In the genomic region with DNA sequence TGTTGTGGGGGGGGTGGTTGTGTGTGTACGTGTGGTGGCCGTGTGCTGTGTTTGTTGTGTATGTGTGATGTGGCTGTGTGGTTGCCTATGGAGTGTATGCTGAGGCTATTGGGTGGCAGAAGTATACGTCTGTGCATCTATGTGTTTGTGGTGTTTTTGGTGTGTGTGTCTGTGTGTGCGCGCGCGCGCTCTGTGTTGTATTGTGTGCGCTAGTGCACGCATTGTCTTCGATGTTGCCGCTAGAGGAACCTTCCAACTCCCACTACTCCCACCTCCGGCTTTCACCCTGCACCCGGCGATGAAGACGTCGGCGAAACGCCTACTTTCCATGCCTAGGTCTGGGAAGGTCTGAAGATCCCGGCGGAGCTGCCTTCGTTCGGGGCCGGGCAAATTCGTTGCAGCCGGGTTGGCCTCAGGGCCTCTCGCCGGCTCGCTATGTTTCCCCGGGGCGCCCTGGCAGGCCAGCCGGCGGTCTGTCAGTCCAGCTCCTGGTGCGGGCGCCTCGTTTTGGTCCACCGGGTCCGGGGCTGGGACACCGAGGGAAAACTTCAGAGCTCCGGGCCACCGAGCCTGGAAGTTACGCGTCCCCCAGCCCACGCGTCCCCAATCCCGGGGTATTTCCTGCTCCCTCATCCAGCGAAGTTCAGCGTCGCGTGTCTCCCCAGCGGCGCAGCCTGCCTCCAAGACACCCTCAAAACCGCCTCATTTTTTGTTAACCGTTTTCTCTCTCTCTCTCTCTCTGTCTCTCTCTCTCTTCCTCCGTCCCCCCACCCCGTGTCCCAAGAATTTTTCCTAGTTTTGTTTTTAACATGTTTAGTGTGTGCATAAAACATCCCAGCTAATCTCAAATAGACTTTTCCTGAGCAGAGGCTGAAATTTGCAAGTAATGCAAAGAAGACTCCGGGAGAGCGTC, we compare ENCODE assay signal across 11 cellular contexts. TPM values are rescaled to one million over a fixed set of nuclear protein-coding genes. Genes with fewer than 3 reads are reported as not detected.
DNase-seq lines count a peak whose midpoint lies in the region; ATAC-seq and TF ChIP-seq lines count a peak whose summit lies in the region.
"Had no signal": no experiment of that assay in that cellular context is flagged by ENCODE, and none has a peak within 500 bp of the region (broad histone marks: within the 10 kb centered on the region; RNA-seq: fewer than 3 reads in every experiment).

No MANE protein-coding gene starts in this region.

- H3K4me1 ChIP-seq in CD4-positive, alpha-beta memory T cell (ENCODE audit: insufficient read depth, low read length): peaks cover 31% of the 10 kb centered on the region
- H3K4me1 ChIP-seq in HEK293 (ENCODE audit: control insufficient read depth, insufficient read depth, low read length): no peaks in the 10 kb centered on the region

- H3K9me3 Mint-ChIP-seq in CD4-positive, alpha-beta memory T cell: peaks cover 0 to 9% (median 3%) of the 10 kb centered on the region in 8 donors
- no peaks in the 10 kb centered on the region for H3K9me3 Mint-ChIP-seq in central memory CD8-positive, alpha-beta T cell
- H3K9me3 Mint-ChIP-seq in natural killer cell treated with Interleukin-12 subunit alpha and Interleukin-12 subunit beta and Interleukin-15 and Interleukin-18, amount 100 ng/mL, for 72 hours: no peaks in the 10 kb centered on the region

- H3K4me3 Mint-ChIP-seq in CD4-positive, alpha-beta memory T cell: peak overlapping the region; percentile 26 to 85 (median 69)
- H3K4me3 Mint-ChIP-seq in central memory CD8-positive, alpha-beta T cell: peak overlapping the region; percentile 66
- peak overlapping the region; percentile 15 for H3K4me3 Mint-ChIP-seq in natural killer cell treated with Interleukin-12 subunit alpha and Interleukin-12 subunit beta and Interleukin-15 and Interleukin-18, amount 100 ng/mL, for 72 hours

- CTCF ChIA-PET in CD4-positive, alpha-beta memory T cell (lab: Charles Lee; ENCODE audit: partially characterized antibody): interaction anchor here (1.5 to 3.6 kb wide), 2 partner anchors 12 to 20 kb away, joined by 3 to 23 read pairs; no protein-coding TSS in a partner anchor
- CTCF ChIA-PET in HEK293 (lab: Yijun Ruan, JAX): interaction anchor here (0.6 to 4.4 kb wide), 3 partner anchors 11 to 98 kb away, joined by 3 to 18 read pairs (median 9); no protein-coding TSS in a partner anchor

- ATAC-seq in central memory CD8-positive, alpha-beta T cell (replicated peaks; ENCODE audit: extremely low read depth, poor library complexity, severe bottlenecking): no peak
- ATAC-seq in natural killer cell treated with Interleukin-12 subunit alpha and Interleukin-12 subunit beta and Interleukin-15 and Interleukin-18, amount 100 ng/mL, for 72 hours: no peak

- H3K4me3 ChIP-seq in CD4-positive, alpha-beta memory T cell (ENCODE audit: low read length in 2 of 2): no peak overlapping the region
- H3K4me3 ChIP-seq in HEK293 (ENCODE audit: low read depth, low read length): no peak overlapping the region
- H3K4me3 ChIP-seq: thoracic aorta had no signal

- intact Hi-C loops in CD4-positive, alpha-beta memory T cell (cut with micrococcal nuclease): no loop called here

- peaks cover 17 to 47% (median 36%) of the 10 kb centered on the region in 4 donors for H3K4me1 Mint-ChIP-seq in CD4-positive, alpha-beta memory T cell
- peaks cover 33% of the 10 kb centered on the region for H3K4me1 Mint-ChIP-seq in central memory CD8-positive, alpha-beta T cell
- H3K4me1 Mint-ChIP-seq in natural killer cell treated with Interleukin-12 subunit alpha and Interleukin-12 subunit beta and Interleukin-15 and Interleukin-18, amount 100 ng/mL, for 72 hours (ENCODE audit: low read depth in 2 of 2): peaks cover 26 to 30% of the 10 kb centered on the region in 2 donors

- no peak overlapping the region for H3K27ac ChIP-seq in CD4-positive, alpha-beta memory T cell (ENCODE audit: low read depth, low read length)
- no peak overlapping the region for H3K27ac ChIP-seq in HEK293 (ENCODE audit: extremely low read depth, low read depth, low read length)
- H3K27ac ChIP-seq: thoracic aorta had no signal

- peaks cover 54% of the 10 kb centered on the region for H3K27me3 ChIP-seq in CD4-positive, alpha-beta memory T cell (ENCODE audit: insufficient read depth, low read length)

- no peaks in the 10 kb centered on the region for H3K9me3 ChIP-seq in CD4-positive, alpha-beta memory T cell (ENCODE audit: control insufficient read depth in 1 of 2, low read length in 2 of 2)
- H3K9me3 ChIP-seq in HEK293 (ENCODE audit: control insufficient read depth, insufficient read depth, low read depth, low read length): no peaks in the 10 kb centered on the region
- H3K9me3 ChIP-seq: thoracic aorta had no signal

- peaks cover 0 to 5% of the 10 kb centered on the region in 2 donors for H3K36me3 Mint-ChIP-seq in CD4-positive, alpha-beta memory T cell
- peaks cover 13% of the 10 kb centered on the region for H3K36me3 Mint-ChIP-seq in central memory CD8-positive, alpha-beta T cell (ENCODE audit: insufficient read depth)
- no peaks in the 10 kb centered on the region for H3K36me3 Mint-ChIP-seq in natural killer cell treated with Interleukin-12 subunit alpha and Interleukin-12 subunit beta and Interleukin-15 and Interleukin-18, amount 100 ng/mL, for 72 hours

- POLR2A ChIA-PET in CD4-positive, alpha-beta memory T cell (lab: Charles Lee; ENCODE audit: partially characterized antibody): interaction anchor here (0.6 kb wide), 1 partner anchor 11 kb away, joined by 3 read pairs; no protein-coding TSS in a partner anchor
- POLR2A ChIA-PET in HEK293 (lab: Yijun Ruan, JAX): interaction anchor here (1.1 kb wide), 1 partner anchor 31 kb away, joined by 6 read pairs; a partner anchor contains a TSS

- TF ChIP-seq CTCF in HEK293 (tag by site-specific recombination; IDR thresholded peaks at IDR 0.05): no peak

- no peak for DNase-seq in CD4-positive, alpha-beta memory T cell
- no peak for DNase-seq in central memory CD8-positive, alpha-beta T cell (ENCODE audit: low spot score in 2 of 2)
- DNase-seq in natural killer cell treated with Interleukin-12 subunit alpha and Interleukin-12 subunit beta and Interleukin-15 and Interleukin-18, amount 100 ng/mL, for 72 hours (ENCODE audit: low spot score): no peak
- no peak for DNase-seq in NCI-H345 treated with DMSO at 0.1 percent for 48 hours (lab: John Stamatoyannopoulos, UW; ENCODE audit: unreplicated experiment)
- DNase-seq in germinal center (ENCODE audit: low spot score): no peak
- DNase-seq in medulla oblongata (ENCODE audit: extremely low spot score): no peak
- DNase-seq: DND-41; NCI-H187; stimulated activated CD4-positive, alpha-beta T cell treated with anti-CD3 and anti-CD28 coated beads, Interleukin-4, amount 100 ng/mL, for 24 hours had no signal

- H3K27me3 Mint-ChIP-seq in CD4-positive, alpha-beta memory T cell: peaks cover 52 to 64% of the 10 kb centered on the region in 2 donors
- H3K27me3 Mint-ChIP-seq in central memory CD8-positive, alpha-beta T cell: peaks cover 74% of the 10 kb centered on the region
- H3K27me3 Mint-ChIP-seq in natural killer cell treated with Interleukin-12 subunit alpha and Interleukin-12 subunit beta and Interleukin-15 and Interleukin-18, amount 100 ng/mL, for 72 hours: peaks cover 49 to 53% of the 10 kb centered on the region in 2 donors

- peak overlapping the region in 2 of 7 donors; percentile 46 to 78 for H3K27ac Mint-ChIP-seq in CD4-positive, alpha-beta memory T cell
- no peak overlapping the region for H3K27ac Mint-ChIP-seq in central memory CD8-positive, alpha-beta T cell (ENCODE audit: low read depth)
- H3K27ac Mint-ChIP-seq in natural killer cell treated with Interleukin-12 subunit alpha and Interleukin-12 subunit beta and Interleukin-15 and Interleukin-18, amount 100 ng/mL, for 72 hours: no peak overlapping the region

- no peaks in the 10 kb centered on the region for H3K36me3 ChIP-seq in CD4-positive, alpha-beta memory T cell (ENCODE audit: insufficient read depth, low read length)
- no peaks in the 10 kb centered on the region for H3K36me3 ChIP-seq in HEK293 (ENCODE audit: control insufficient read depth in 2 of 2, insufficient read depth in 1 of 2, low read length in 2 of 2)
- H3K36me3 ChIP-seq: thoracic aorta had no signal

TF ChIP-seq in HEK293, 187 proteins besides CTCF, POLR2A, EP300 and RAD21 (continues in another document):
- TF ChIP-seq, protein P1, sequence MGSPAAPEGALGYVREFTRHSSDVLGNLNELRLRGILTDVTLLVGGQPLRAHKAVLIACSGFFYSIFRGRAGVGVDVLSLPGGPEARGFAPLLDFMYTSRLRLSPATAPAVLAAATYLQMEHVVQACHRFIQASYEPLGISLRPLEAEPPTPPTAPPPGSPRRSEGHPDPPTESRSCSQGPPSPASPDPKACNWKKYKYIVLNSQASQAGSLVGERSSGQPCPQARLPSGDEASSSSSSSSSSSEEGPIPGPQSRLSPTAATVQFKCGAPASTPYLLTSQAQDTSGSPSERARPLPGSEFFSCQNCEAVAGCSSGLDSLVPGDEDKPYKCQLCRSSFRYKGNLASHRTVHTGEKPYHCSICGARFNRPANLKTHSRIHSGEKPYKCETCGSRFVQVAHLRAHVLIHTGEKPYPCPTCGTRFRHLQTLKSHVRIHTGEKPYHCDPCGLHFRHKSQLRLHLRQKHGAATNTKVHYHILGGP (tag by site-specific recombination; IDR thresholded peaks at IDR 0.05): no peak
- TF ChIP-seq ZNF600 (tag by site-specific recombination; IDR thresholded peaks at IDR 0.05) (0 out of 2 replicates have a peak, but pooled peaks have one; percentile 9), ZFHX2 (tag by site-specific recombination; conservative IDR thresholded peaks at IDR 0.05) (peak; percentile 44; the same call in 1 of the 2 replicates), ZNF121 (tag by site-specific recombination; IDR thresholded peaks at IDR 0.05) (no peak)
- TF ChIP-seq, protein P2, sequence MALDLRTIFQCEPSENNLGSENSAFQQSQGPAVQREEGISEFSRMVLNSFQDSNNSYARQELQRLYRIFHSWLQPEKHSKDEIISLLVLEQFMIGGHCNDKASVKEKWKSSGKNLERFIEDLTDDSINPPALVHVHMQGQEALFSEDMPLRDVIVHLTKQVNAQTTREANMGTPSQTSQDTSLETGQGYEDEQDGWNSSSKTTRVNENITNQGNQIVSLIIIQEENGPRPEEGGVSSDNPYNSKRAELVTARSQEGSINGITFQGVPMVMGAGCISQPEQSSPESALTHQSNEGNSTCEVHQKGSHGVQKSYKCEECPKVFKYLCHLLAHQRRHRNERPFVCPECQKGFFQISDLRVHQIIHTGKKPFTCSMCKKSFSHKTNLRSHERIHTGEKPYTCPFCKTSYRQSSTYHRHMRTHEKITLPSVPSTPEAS (tag by site-specific recombination; IDR thresholded peaks at IDR 0.05): peak; percentile 74

RNA-seq across cellular contexts. Expression of a gene that starts 5.1 kb away (rescaled TPM):
- 1 to 10 TPM in 1 of 2 experiments, under 1 TPM in 1; 0.70 to 1.2 TPM for total RNA-seq in CD4-positive, alpha-beta memory T cell
- under 1 TPM; 0.22 to 0.33 TPM for polyA plus RNA-seq in CD4-positive, alpha-beta memory T cell
- under 1 TPM; 0.45 to 0.71 TPM for total RNA-seq in natural killer cell treated with Interleukin-12 subunit alpha and Interleukin-12 subunit beta and Interleukin-15 and Interleukin-18, amount 100 ng/mL, for 72 hours
- total RNA-seq: thoracic aorta had no signal

RNA-seq across cellular contexts. Expression of a gene that starts 31.1 kb away (rescaled TPM):
- not detected for total RNA-seq in CD4-positive, alpha-beta memory T cell
- polyA plus RNA-seq in CD4-positive, alpha-beta memory T cell: not detected
- total RNA-seq in natural killer cell treated with Interleukin-12 subunit alpha and Interleukin-12 subunit beta and Interleukin-15 and Interleukin-18, amount 100 ng/mL, for 72 hours: not detected

Comparison
In these comparisons a context has a peak if more than half of its experiments do, and no peak if none do; other contexts are left out.
1. H3K4me3 Mint-ChIP-seq: peak in every context shown above with its lines; median percentile 69 in CD4-positive, alpha-beta memory T cell; 66 in central memory CD8-positive, alpha-beta T cell; 15 in natural killer cell treated with Interleukin-12 subunit alpha and Interleukin-12 subunit beta and Interleukin-15 and Interleukin-18, amount 100 ng/mL, for 72 hours.